ENCODE assay signal across 8 cellular contexts in genomic region chrX:56563231-56564116, GRCh38. TPM values are rescaled to one million over a fixed set of nuclear protein-coding genes. Genes with fewer than 3 reads are reported as not detected.
A peak's percentile ranks its signal among the peaks of the same experiment; 100 is the strongest.
DNase-seq lines count a peak whose midpoint lies in the region; ATAC-seq and TF ChIP-seq lines count a peak whose summit lies in the region.

UBQLN2 (plus strand) TSS chrX:56563627; CDS start chrX:56563874, 247 bp downstream.

- no peaks in the 10 kb centered on the region for H3K4me1 ChIP-seq in ectodermal cell (ENCODE audit: control insufficient read depth, insufficient read depth, low read length)

- no peaks in the 10 kb centered on the region for H3K9me3 ChIP-seq in ectodermal cell (ENCODE audit: control insufficient read depth, low read length)

- CTCF ChIA-PET in BJ (lab: Yijun Ruan, JAX): interaction anchor here (0.6 to 0.7 kb wide), 2 partner anchors 9 to 175 kb away, joined by 3 read pairs; no protein-coding TSS in a partner anchor
- CTCF ChIA-PET in activated CD8-positive, alpha-beta T cell treated with anti-CD3 and anti-CD28 coated beads for 36 hours (lab: Charles Lee): no interaction called here

- DNase-seq in BJ (ENCODE audit: low read depth): no peak
- peak; percentile 47 for DNase-seq in NCI-H82 treated with DMSO at 0.1 percent for 48 hours (lab: John Stamatoyannopoulos, UW; ENCODE audit: unreplicated experiment)
- DNase-seq in activated CD8-positive, alpha-beta T cell treated with anti-CD3 and anti-CD28 coated beads for 36 hours: peak; percentile 82
- peak; percentile 79 to 86 for DNase-seq in lung microvascular endothelial cell (ENCODE audit: low read depth in 2 of 2)
- peak; percentile 64 to 75 (median 64) for DNase-seq in stimulated activated CD4-positive, alpha-beta T cell treated with anti-CD3 and anti-CD28 coated beads, TNF-alpha, amount 100 ng/mL, for 48 hours (ENCODE audit: low read depth in 3 of 3)

- intact Hi-C loops in activated CD8-positive, alpha-beta T cell treated with anti-CD3 and anti-CD28 coated beads for 36 hours (cut with micrococcal nuclease): loop anchor here (10.0 kb wide), 1 partner anchor 251 kb away; no protein-coding TSS in a partner anchor

- H3K36me3 ChIP-seq in BJ (ENCODE audit: control insufficient read depth, insufficient read depth, low read length): no peaks in the 10 kb centered on the region
- no peaks in the 10 kb centered on the region for H3K36me3 ChIP-seq in ectodermal cell (ENCODE audit: control insufficient read depth, insufficient read depth, low read length)

- H3K27me3 ChIP-seq in BJ (ENCODE audit: control insufficient read depth, insufficient read depth, low read length) (no peaks in the 10 kb centered on the region), ectodermal cell (ENCODE audit: control insufficient read depth, insufficient read depth, low read length, poor library complexity, severe bottlenecking) (no peaks in the 10 kb centered on the region)

- H3K36me3 Mint-ChIP-seq in activated CD8-positive, alpha-beta T cell treated with anti-CD3 and anti-CD28 coated beads for 36 hours (ENCODE audit: low read depth): peaks cover 24% of the 10 kb centered on the region

- peak within 1 kb of the TSS; percentile 87 for H3K4me3 Mint-ChIP-seq in activated CD8-positive, alpha-beta T cell treated with anti-CD3 and anti-CD28 coated beads for 36 hours

- H3K9me3 Mint-ChIP-seq in activated CD8-positive, alpha-beta T cell treated with anti-CD3 and anti-CD28 coated beads for 36 hours: no peaks in the 10 kb centered on the region

- H3K27ac Mint-ChIP-seq in activated CD8-positive, alpha-beta T cell treated with anti-CD3 and anti-CD28 coated beads for 36 hours: peak within 1 kb of the TSS; percentile 98

- peak; percentile 68 for ATAC-seq in GM19328 (IDR thresholded peaks at IDR 0.05; ENCODE audit: unreplicated experiment)
- ATAC-seq in HG03520 (IDR thresholded peaks at IDR 0.05; ENCODE audit: unreplicated experiment): peak; percentile 61
- ATAC-seq in activated CD8-positive, alpha-beta T cell treated with anti-CD3 and anti-CD28 coated beads for 36 hours: peak; percentile 81

- H3K4me3 ChIP-seq in BJ (ENCODE audit: low read depth, low read length): peak within 1 kb of the TSS; percentile 54
- peak within 1 kb of the TSS; percentile 67 for H3K4me3 ChIP-seq in ectodermal cell (ENCODE audit: insufficient read depth, low read depth, low read length)

- POLR2A ChIA-PET in BJ (lab: Charles Lee): no interaction called here
- POLR2A ChIA-PET in activated CD8-positive, alpha-beta T cell treated with anti-CD3 and anti-CD28 coated beads for 36 hours (lab: Charles Lee): interaction anchor here (1.0 kb wide), 1 partner anchor 17 kb away, joined by 3 read pairs; no protein-coding TSS in a partner anchor

- 0% methylated on average over 68 to 70 of the region's 70 CpGs for WGBS in ectodermal cell, 2 experiments

- peak within 1 kb of the TSS; percentile 68 for H3K27ac ChIP-seq in ectodermal cell (ENCODE audit: insufficient read depth, low read depth, low read length, poor library complexity, severe bottlenecking)

- peak; percentile 33 for TF ChIP-seq CTCF in BJ (IDR thresholded peaks at IDR 0.05; ENCODE audit: insufficient read depth, low read depth, low read length)
- no peak for TF ChIP-seq CTCF in activated CD8-positive, alpha-beta T cell treated with anti-CD3 and anti-CD28 coated beads for 36 hours (IDR thresholded peaks at IDR 0.05)

- H3K27me3 Mint-ChIP-seq in activated CD8-positive, alpha-beta T cell treated with anti-CD3 and anti-CD28 coated beads for 36 hours: no peaks in the 10 kb centered on the region

- H3K4me1 Mint-ChIP-seq in activated CD8-positive, alpha-beta T cell treated with anti-CD3 and anti-CD28 coated beads for 36 hours (ENCODE audit: low read depth): peaks cover 2% of the 10 kb centered on the region

RNA-seq across cellular contexts. Expression of gene UBQLN2, which starts in this region (rescaled TPM):
- 15.5 and 18.5 TPM in 2 replicates for polyA plus RNA-seq in BJ (2011; rRNA removed)
- polyA minus RNA-seq in BJ (2011; rRNA and poly(A)+ RNA removed): 29.4 and 33.2 TPM in 2 replicates
- 10 to 100 TPM; 31.9 to 33.0 TPM for total RNA-seq in activated CD8-positive, alpha-beta T cell treated with anti-CD3 and anti-CD28 coated beads for 36 hours
- polyA plus RNA-seq in ectodermal cell (2013, experiment 1 of 4): 39.9 TPM
- polyA plus RNA-seq in ectodermal cell (2013, experiment 2 of 4): 37.4 TPM
- polyA plus RNA-seq in ectodermal cell (2013, experiment 3 of 4): 33.5 TPM
- 40.0 TPM for polyA plus RNA-seq in ectodermal cell (2013, experiment 4 of 4)
- 3.3 and 3.8 TPM in 2 replicates for total RNA-seq in lung microvascular endothelial cell
